In the genomic region with DNA sequence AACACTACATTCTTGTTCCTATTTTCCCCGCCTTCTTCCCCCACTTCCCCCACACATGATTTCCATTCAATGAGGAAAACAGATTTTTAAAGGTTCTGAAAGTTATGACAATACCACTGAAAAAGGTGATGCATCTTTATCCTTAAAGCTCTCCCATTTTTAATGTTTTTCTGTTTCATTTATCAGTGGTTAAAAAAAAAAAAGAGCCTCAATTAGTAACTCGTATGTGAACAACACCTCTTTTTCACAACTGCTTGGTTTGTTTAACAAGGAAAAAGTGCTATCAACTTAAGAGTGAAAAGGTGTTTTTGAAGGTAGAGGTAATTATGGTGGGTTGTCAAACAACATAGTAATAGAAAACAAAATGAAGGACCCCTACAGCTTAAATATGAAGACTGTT, we compare ENCODE assay signal across 16 cellular contexts. TPM values are rescaled to one million over a fixed set of nuclear protein-coding genes. Genes with fewer than 3 reads are reported as not detected.
A peak's percentile ranks its signal among the peaks of the same experiment; 100 is the strongest.
DNase-seq lines count a peak whose midpoint lies in the region; ATAC-seq lines count a peak whose summit lies in the region.
"Had no signal": no experiment of that assay in that cellular context is flagged by ENCODE, and none has a peak within 500 bp of the region (broad histone marks: within the 10 kb centered on the region; RNA-seq: fewer than 3 reads in every experiment).

No MANE protein-coding gene starts in this region.

- peak overlapping the region; percentile 27 for H3K27ac Mint-ChIP-seq in activated CD4-positive, alpha-beta T cell treated with anti-CD3 and anti-CD28 coated beads for 36 hours
- peak overlapping the region; percentile 57 for H3K27ac Mint-ChIP-seq in activated naive CD4-positive, alpha-beta T cell treated with anti-CD3 and anti-CD28 coated beads for 36 hours
- no peak overlapping the region for H3K27ac Mint-ChIP-seq in activated naive CD4-positive, alpha-beta T cell treated with anti-CD3 and anti-CD28 coated beads, Interleukin-2, amount 10 ng/mL, durations not matched to agents 7 days and 5 days
- peak overlapping the region; percentile 81 for H3K27ac Mint-ChIP-seq in activated naive CD8-positive, alpha-beta T cell
- H3K27ac Mint-ChIP-seq in stimulated activated naive CD8-positive, alpha-beta T cell treated with anti-CD3 and anti-CD28 coated beads, Interleukin-15, Interleukin-2, amounts not matched to agents 100 ng/mL and 50 ng/mL, for 24 hours: peak overlapping the region; percentile 74
- H3K27ac Mint-ChIP-seq: CD14-positive monocyte; CD8-positive, alpha-beta T cell; GM23338 had no signal

- peaks cover 45% of the 10 kb centered on the region for H3K4me1 Mint-ChIP-seq in activated CD4-positive, alpha-beta T cell treated with anti-CD3 and anti-CD28 coated beads for 36 hours
- peaks cover 38% of the 10 kb centered on the region for H3K4me1 Mint-ChIP-seq in activated naive CD4-positive, alpha-beta T cell treated with anti-CD3 and anti-CD28 coated beads for 36 hours (ENCODE audit: low read depth)
- peaks cover 15% of the 10 kb centered on the region for H3K4me1 Mint-ChIP-seq in activated naive CD4-positive, alpha-beta T cell treated with anti-CD3 and anti-CD28 coated beads, Interleukin-2, amount 10 ng/mL, durations not matched to agents 7 days and 5 days
- H3K4me1 Mint-ChIP-seq in activated naive CD8-positive, alpha-beta T cell (ENCODE audit: low read depth): peaks cover 45% of the 10 kb centered on the region
- H3K4me1 Mint-ChIP-seq in stimulated activated naive CD8-positive, alpha-beta T cell treated with anti-CD3 and anti-CD28 coated beads, Interleukin-15, Interleukin-2, amounts not matched to agents 100 ng/mL and 50 ng/mL, for 24 hours (ENCODE audit: low read depth): peaks cover 50% of the 10 kb centered on the region

- no peak for DNase-seq in activated CD4-positive, alpha-beta T cell treated with anti-CD3 and anti-CD28 coated beads for 36 hours
- DNase-seq in activated CD4-positive, alpha-beta T cell treated with anti-CD3 and anti-CD28 coated beads for 48 hours: no peak
- no peak for DNase-seq in activated naive CD4-positive, alpha-beta T cell treated with anti-CD3 and anti-CD28 coated beads for 36 hours
- no peak for DNase-seq in activated naive CD4-positive, alpha-beta T cell treated with anti-CD3 and anti-CD28 coated beads, Interleukin-2, amount 10 ng/mL, durations not matched to agents 7 days and 5 days
- no peak for DNase-seq in RPMI8226
- no peak for DNase-seq in activated CD4-positive, CD25-positive, alpha-beta regulatory T cell treated with anti-CD3 and anti-CD28 coated beads, Interleukin-2, amount 50 U/mL, for 72 hours
- DNase-seq: CD8-positive, alpha-beta T cell; COR-L47; DMS153; DMS79 treated with DMSO at 0.1 percent for 48 hours; EL; H7 had no signal

- CTCF ChIA-PET in activated CD4-positive, alpha-beta T cell treated with anti-CD3 and anti-CD28 coated beads for 36 hours (lab: Charles Lee): interaction anchor here (0.6 to 0.8 kb wide), 3 partner anchors 67 to 112 kb away, joined by 3 to 4 read pairs (median 3); no protein-coding TSS in a partner anchor
- CTCF ChIA-PET in activated naive CD4-positive, alpha-beta T cell treated with anti-CD3 and anti-CD28 coated beads for 36 hours (lab: Charles Lee): no interaction called here
- CTCF ChIA-PET in activated naive CD4-positive, alpha-beta T cell treated with anti-CD3 and anti-CD28 coated beads, Interleukin-2, amount 10 ng/mL, durations not matched to agents 7 days and 5 days (lab: Charles Lee): no interaction called here

- POLR2A ChIA-PET in activated CD4-positive, alpha-beta T cell treated with anti-CD3 and anti-CD28 coated beads for 36 hours (lab: Charles Lee): no interaction called here

- no peaks in the 10 kb centered on the region for H3K27me3 Mint-ChIP-seq in activated CD4-positive, alpha-beta T cell treated with anti-CD3 and anti-CD28 coated beads for 36 hours
- no peaks in the 10 kb centered on the region for H3K27me3 Mint-ChIP-seq in activated naive CD4-positive, alpha-beta T cell treated with anti-CD3 and anti-CD28 coated beads for 36 hours (ENCODE audit: low read depth)
- H3K27me3 Mint-ChIP-seq in activated naive CD4-positive, alpha-beta T cell treated with anti-CD3 and anti-CD28 coated beads, Interleukin-2, amount 10 ng/mL, durations not matched to agents 7 days and 5 days: no peaks in the 10 kb centered on the region
- H3K27me3 Mint-ChIP-seq in activated naive CD8-positive, alpha-beta T cell: no peaks in the 10 kb centered on the region
- H3K27me3 Mint-ChIP-seq in stimulated activated naive CD8-positive, alpha-beta T cell treated with anti-CD3 and anti-CD28 coated beads, Interleukin-15, Interleukin-2, amounts not matched to agents 100 ng/mL and 50 ng/mL, for 24 hours: no peaks in the 10 kb centered on the region

- peak; percentile 69 for ATAC-seq in activated CD4-positive, alpha-beta T cell treated with anti-CD3 and anti-CD28 coated beads for 36 hours
- ATAC-seq: CD8-positive, alpha-beta T cell; GM23338 had no signal

- intact Hi-C loops in activated CD4-positive, alpha-beta T cell treated with anti-CD3 and anti-CD28 coated beads for 36 hours (cut with DNase I, micrococcal nuclease): loop anchor here (10.0 kb wide), 3 partner anchors 135 to 1485 kb away; a partner anchor contains a TSS
- intact Hi-C loops in activated naive CD4-positive, alpha-beta T cell treated with anti-CD3 and anti-CD28 coated beads for 36 hours (cut with micrococcal nuclease): loop anchor here (10.0 kb wide), 1 partner anchor 1485 kb away; a partner anchor contains a TSS

- H3K9me3 Mint-ChIP-seq in activated CD4-positive, alpha-beta T cell treated with anti-CD3 and anti-CD28 coated beads for 36 hours (ENCODE audit: low read depth): no peaks in the 10 kb centered on the region
- no peaks in the 10 kb centered on the region for H3K9me3 Mint-ChIP-seq in activated naive CD4-positive, alpha-beta T cell treated with anti-CD3 and anti-CD28 coated beads for 36 hours
- H3K9me3 Mint-ChIP-seq in activated naive CD4-positive, alpha-beta T cell treated with anti-CD3 and anti-CD28 coated beads, Interleukin-2, amount 10 ng/mL, durations not matched to agents 7 days and 5 days: peaks cover 8% of the 10 kb centered on the region
- H3K9me3 Mint-ChIP-seq in activated naive CD8-positive, alpha-beta T cell (ENCODE audit: low read depth): no peaks in the 10 kb centered on the region
- no peaks in the 10 kb centered on the region for H3K9me3 Mint-ChIP-seq in stimulated activated naive CD8-positive, alpha-beta T cell treated with anti-CD3 and anti-CD28 coated beads, Interleukin-15, Interleukin-2, amounts not matched to agents 100 ng/mL and 50 ng/mL, for 24 hours
- H3K9me3 Mint-ChIP-seq: CD8-positive, alpha-beta T cell had no signal

- H3K36me3 Mint-ChIP-seq in activated CD4-positive, alpha-beta T cell treated with anti-CD3 and anti-CD28 coated beads for 36 hours (ENCODE audit: low read depth): no peaks in the 10 kb centered on the region
- no peaks in the 10 kb centered on the region for H3K36me3 Mint-ChIP-seq in activated naive CD4-positive, alpha-beta T cell treated with anti-CD3 and anti-CD28 coated beads for 36 hours (ENCODE audit: low read depth)
- H3K36me3 Mint-ChIP-seq in activated naive CD4-positive, alpha-beta T cell treated with anti-CD3 and anti-CD28 coated beads, Interleukin-2, amount 10 ng/mL, durations not matched to agents 7 days and 5 days: no peaks in the 10 kb centered on the region
- H3K36me3 Mint-ChIP-seq in activated naive CD8-positive, alpha-beta T cell: peaks cover 2% of the 10 kb centered on the region
- no peaks in the 10 kb centered on the region for H3K36me3 Mint-ChIP-seq in stimulated activated naive CD8-positive, alpha-beta T cell treated with anti-CD3 and anti-CD28 coated beads, Interleukin-15, Interleukin-2, amounts not matched to agents 100 ng/mL and 50 ng/mL, for 24 hours (ENCODE audit: low read depth)
- H3K36me3 Mint-ChIP-seq: CD14-positive monocyte; CD8-positive, alpha-beta T cell had no signal

- H3K4me3 Mint-ChIP-seq in activated CD4-positive, alpha-beta T cell treated with anti-CD3 and anti-CD28 coated beads for 36 hours: no peak overlapping the region
- no peak overlapping the region for H3K4me3 Mint-ChIP-seq in activated naive CD4-positive, alpha-beta T cell treated with anti-CD3 and anti-CD28 coated beads for 36 hours
- no peak overlapping the region for H3K4me3 Mint-ChIP-seq in activated naive CD4-positive, alpha-beta T cell treated with anti-CD3 and anti-CD28 coated beads, Interleukin-2, amount 10 ng/mL, durations not matched to agents 7 days and 5 days
- H3K4me3 Mint-ChIP-seq in activated naive CD8-positive, alpha-beta T cell: peak overlapping the region; percentile 38
- no peak overlapping the region for H3K4me3 Mint-ChIP-seq in stimulated activated naive CD8-positive, alpha-beta T cell treated with anti-CD3 and anti-CD28 coated beads, Interleukin-15, Interleukin-2, amounts not matched to agents 100 ng/mL and 50 ng/mL, for 24 hours
- H3K4me3 Mint-ChIP-seq: CD8-positive, alpha-beta T cell; GM23338 had no signal

RNA-seq across cellular contexts. Expression of a gene that starts 8.2 kb away (rescaled TPM):
- 10 to 100 TPM; 70.3 to 71.3 TPM for total RNA-seq in activated CD4-positive, alpha-beta T cell treated with anti-CD3 and anti-CD28 coated beads for 36 hours
- total RNA-seq in activated naive CD4-positive, alpha-beta T cell treated with anti-CD3 and anti-CD28 coated beads for 36 hours: 10 to 100 TPM; 75.7 to 78.3 TPM
